9 cellular contexts compared by ENCODE assay signal in genomic region chr3:108132727-108133373, GRCh38. TPM values are rescaled to one million over a fixed set of nuclear protein-coding genes. Genes with fewer than 3 reads are reported as not detected.
DNase-seq lines count a peak whose midpoint lies in the region; ATAC-seq, FAIRE-seq and TF ChIP-seq lines count a peak whose summit lies in the region.
"Had no signal": no experiment of that assay in that cellular context is flagged by ENCODE, and none has a peak within 500 bp of the region (broad histone marks: within the 10 kb centered on the region; RNA-seq: fewer than 3 reads in every experiment).

No MANE protein-coding gene starts in this region.

- intact Hi-C loops in CD4-positive, alpha-beta T cell (cut with DNase I, micrococcal nuclease), result no loop called here
- intact Hi-C loops in testis (cut with DNase I; ENCODE audit: low total_unique reads), result no loop called here

- no peaks in the 10 kb centered on the region for H3K27me3 ChIP-seq in CD4-positive, alpha-beta T cell (ENCODE audit: control insufficient read depth, insufficient read depth, low read length)
- H3K27me3 ChIP-seq in adipocyte (replicated peaks; ENCODE audit: control insufficient read depth, insufficient read depth, low read length) (no peaks in the 10 kb centered on the region), testis (no peaks in the 10 kb centered on the region)
- H3K27me3 ChIP-seq: cardiac muscle cell had no signal

- TF ChIP-seq CTCF in CD4-positive, alpha-beta T cell (IDR thresholded peaks at IDR 0.05), result no peak
- TF ChIP-seq CTCF in testis (IDR thresholded peaks at IDR 0.05), result no peak

- no peak for ATAC-seq in CD4-positive, alpha-beta T cell (ENCODE audit: poor library complexity)
- ATAC-seq in memory B cell (ENCODE audit: low read depth), result peak; percentile 10

- H3K4me3 ChIP-seq in adipocyte (ENCODE audit: low read length), result no peak overlapping the region
- no peak overlapping the region for H3K4me3 ChIP-seq in testis
- H3K4me3 ChIP-seq: cardiac muscle cell had no signal

- WGBS in testis, 2 donors, result 78 to 88% methylated on average over 3 of the region's 3 CpGs

- H3K4me1 Mint-ChIP-seq in CD4-positive, alpha-beta T cell (ENCODE audit: low read depth), result peaks cover 97% of the 10 kb centered on the region
- peaks cover 75% of the 10 kb centered on the region for H3K4me1 Mint-ChIP-seq in memory B cell

- no peaks in the 10 kb centered on the region for H3K9me3 ChIP-seq in CD4-positive, alpha-beta T cell (ENCODE audit: control insufficient read depth, low read length)
- H3K9me3 ChIP-seq in adipocyte (ENCODE audit: control insufficient read depth, low read length) (no peaks in the 10 kb centered on the region), testis (no peaks in the 10 kb centered on the region)

- H3K9ac ChIP-seq in adipocyte (ENCODE audit: low read length), result no peak overlapping the region

- H3K27ac ChIP-seq in CD4-positive, alpha-beta T cell (ENCODE audit: low read depth, low read length), result no peak overlapping the region
- no peak overlapping the region for H3K27ac ChIP-seq in testis
- H3K27ac ChIP-seq: cardiac muscle cell had no signal

- H3K27ac Mint-ChIP-seq in CD4-positive, alpha-beta T cell, result peak overlapping the region; percentile 82
- H3K27ac Mint-ChIP-seq in memory B cell, result peak overlapping the region; percentile 100

- FAIRE-seq in HTR-8/SVneo (lab: Jason Lieb, UNC), result no peak

- no peaks in the 10 kb centered on the region for H3K36me3 ChIP-seq in adipocyte (ENCODE audit: control insufficient read depth, insufficient read depth, low read length, severe bottlenecking)
- no peaks in the 10 kb centered on the region for H3K36me3 ChIP-seq in testis (ENCODE audit: low read depth, missing control alignments)
- H3K36me3 ChIP-seq: cardiac muscle cell had no signal

- POLR2A ChIA-PET in CD4-positive, alpha-beta T cell (lab: Charles Lee), result interaction anchor here (0.9 to 3.3 kb wide), 10 partner anchors 7 to 92 kb away, joined by 3 to 14 read pairs (median 4); partner anchors contain the start of gene IFT57

- no peak for TF ChIP-seq POLR2A in testis (IDR thresholded peaks at IDR 0.05)

- peaks cover 4% of the 10 kb centered on the region for H3K9me3 Mint-ChIP-seq in CD4-positive, alpha-beta T cell
- no peaks in the 10 kb centered on the region for H3K9me3 Mint-ChIP-seq in memory B cell

- H3K27me3 Mint-ChIP-seq in CD4-positive, alpha-beta T cell, result no peaks in the 10 kb centered on the region
- no peaks in the 10 kb centered on the region for H3K27me3 Mint-ChIP-seq in memory B cell

- H3K4me3 Mint-ChIP-seq in CD4-positive, alpha-beta T cell, result peak overlapping the region; percentile 75
- peak overlapping the region; percentile 74 for H3K4me3 Mint-ChIP-seq in memory B cell

- H3K4me1 ChIP-seq in adipocyte (ENCODE audit: control insufficient read depth, insufficient read depth, low read length) (peaks cover 26% of the 10 kb centered on the region), testis (no peaks in the 10 kb centered on the region)

- CTCF ChIA-PET in CD4-positive, alpha-beta T cell (lab: Charles Lee), result no interaction called here

- DNase-seq in CD4-positive, alpha-beta T cell, result no peak
- peak; percentile 10 for DNase-seq in HTR-8/SVneo (ENCODE audit: insufficient read length, low spot score)
- DNase-seq in adipocyte (ENCODE audit: low read depth), result peak; percentile 46
- no peak for DNase-seq in memory B cell (ENCODE audit: low spot score in 2 of 2)
- no peak for DNase-seq in NCI-H1092 (lab: John Stamatoyannopoulos, UW)
- no peak for DNase-seq in NCI-H2081 (lab: John Stamatoyannopoulos, UW)
- DNase-seq in testis, result no peak
- no peak for DNase-seq in MV-4-11 (lab: John Stamatoyannopoulos, UW)

- peaks cover 78% of the 10 kb centered on the region for H3K36me3 Mint-ChIP-seq in CD4-positive, alpha-beta T cell (ENCODE audit: low read depth)
- H3K36me3 Mint-ChIP-seq in memory B cell, result peaks cover 31% of the 10 kb centered on the region

RNA-seq across cellular contexts. Expression of gene CD47, which starts 42.0 kb away (rescaled TPM):
- total RNA-seq in CD4-positive, alpha-beta T cell, result 100 to 1,000 TPM; 166 to 170 TPM
- 10 to 100 TPM; 43.5 to 49.9 TPM for total RNA-seq in testis
- polyA plus RNA-seq in testis (ENCODE audit: insufficient read depth, low read depth, low replicate concordance), result 129 TPM

Comparison
In these comparisons a context has a peak if more than half of its experiments do, and no peak if none do; other contexts are left out.
1. DNase-seq: peak in HTR-8/SVneo (single experiment) and adipocyte (single experiment); none in CD4-positive, alpha-beta T cell (0 of 10), memory B cell (0 of 2), NCI-H1092 (single experiment), NCI-H2081 (0 of 2), testis (single experiment) and MV-4-11 (single experiment).